Comparison of ENCODE assay signal across 1 cellular context in genomic region chr18:63445067-63445466, GRCh38.
TF ChIP-seq lines count a peak whose summit lies in the region.

No MANE protein-coding gene starts in this region.

TF ChIP-seq in HepG2, 621 proteins besides CTCF, POLR2A, EP300 and RAD21:
- TF ChIP-seq ZSCAN22 (CRISPR knock-in tag; IDR thresholded peaks at IDR 0.05) = no peak
- no peak for TF ChIP-seq SUZ12 (IDR thresholded peaks at IDR 0.05; ENCODE audit: low read depth, low read length)
- no peak for TF ChIP-seq AKAP8 (CRISPR knock-in tag; IDR thresholded peaks at IDR 0.05)
- TF ChIP-seq MAFF (IDR thresholded peaks at IDR 0.05; ENCODE audit: low read depth, low read length) = no peak
- TF ChIP-seq ZFP90 (CRISPR knock-in tag; IDR thresholded peaks at IDR 0.05; ENCODE audit: borderline replicate concordance) = no peak
TF ChIP-seq in HepG2: peak in this region for 0.
